In genomic region chr9:133359420-133360175, GRCh38 we compare ENCODE assay signal across 6 cellular contexts. TPM values are rescaled to one million over a fixed set of nuclear protein-coding genes. Genes with fewer than 3 reads are reported as not detected.
A peak's percentile ranks its signal among the peaks of the same experiment; 100 is the strongest.
DNase-seq lines count a peak whose midpoint lies in the region; ATAC-seq and TF ChIP-seq lines count a peak whose summit lies in the region.

No MANE protein-coding gene starts in this region.

- H3K36me3 ChIP-seq in psoas muscle (ENCODE audit: insufficient read depth in 1 of 2, low read depth in 1 of 2), result peaks cover 3 to 54% of the 10 kb centered on the region in 2 donors

- no peak overlapping the region for H3K27ac ChIP-seq in psoas muscle

- H3K4me1 Mint-ChIP-seq in activated CD4-positive, alpha-beta T cell treated with anti-CD3 and anti-CD28 coated beads for 36 hours, result peaks cover 58% of the 10 kb centered on the region
- peaks cover 41% of the 10 kb centered on the region for H3K4me1 Mint-ChIP-seq in activated CD4-positive, alpha-beta T cell treated with anti-CD3 and anti-CD28 coated beads, Interleukin-2, amount 10 ng/mL, durations not matched to agents 24 days and 14 days

- no peaks in the 10 kb centered on the region for H3K27me3 Mint-ChIP-seq in activated CD4-positive, alpha-beta T cell treated with anti-CD3 and anti-CD28 coated beads for 36 hours
- H3K27me3 Mint-ChIP-seq in activated CD4-positive, alpha-beta T cell treated with anti-CD3 and anti-CD28 coated beads, Interleukin-2, amount 10 ng/mL, durations not matched to agents 24 days and 14 days, result no peaks in the 10 kb centered on the region

- POLR2A ChIA-PET in activated CD4-positive, alpha-beta T cell treated with anti-CD3 and anti-CD28 coated beads for 36 hours (lab: Charles Lee), result interaction anchor here (0.7 to 2.5 kb wide), 2 partner anchors 12 kb away, joined by 4 to 32 read pairs; partner anchors contain the start of genes MED22 and RPL7A

- H3K9me3 Mint-ChIP-seq in activated CD4-positive, alpha-beta T cell treated with anti-CD3 and anti-CD28 coated beads for 36 hours (ENCODE audit: low read depth), result no peaks in the 10 kb centered on the region
- no peaks in the 10 kb centered on the region for H3K9me3 Mint-ChIP-seq in activated CD4-positive, alpha-beta T cell treated with anti-CD3 and anti-CD28 coated beads, Interleukin-2, amount 10 ng/mL, durations not matched to agents 24 days and 14 days

- peak overlapping the region; percentile 2 for H3K4me3 Mint-ChIP-seq in activated CD4-positive, alpha-beta T cell treated with anti-CD3 and anti-CD28 coated beads for 36 hours
- no peak overlapping the region for H3K4me3 Mint-ChIP-seq in activated CD4-positive, alpha-beta T cell treated with anti-CD3 and anti-CD28 coated beads, Interleukin-2, amount 10 ng/mL, durations not matched to agents 24 days and 14 days

- H3K36me3 Mint-ChIP-seq in activated CD4-positive, alpha-beta T cell treated with anti-CD3 and anti-CD28 coated beads for 36 hours (ENCODE audit: low read depth), result peaks cover 52% of the 10 kb centered on the region
- H3K36me3 Mint-ChIP-seq in activated CD4-positive, alpha-beta T cell treated with anti-CD3 and anti-CD28 coated beads, Interleukin-2, amount 10 ng/mL, durations not matched to agents 24 days and 14 days (ENCODE audit: low read depth), result peaks cover 55% of the 10 kb centered on the region

- H3K27ac Mint-ChIP-seq in activated CD4-positive, alpha-beta T cell treated with anti-CD3 and anti-CD28 coated beads for 36 hours, result peak overlapping the region; percentile 66
- H3K27ac Mint-ChIP-seq in activated CD4-positive, alpha-beta T cell treated with anti-CD3 and anti-CD28 coated beads, Interleukin-2, amount 10 ng/mL, durations not matched to agents 24 days and 14 days, result no peak overlapping the region

- WGBS in psoas muscle, 3 donors, result 43 to 56% (median 48%) methylated on average over 20 of the region's 20 CpGs

- no peaks in the 10 kb centered on the region for H3K27me3 ChIP-seq in psoas muscle (ENCODE audit: insufficient read depth in 3 of 3, low read length in 2 of 3)

- TF ChIP-seq CTCF in psoas muscle (IDR thresholded peaks at IDR 0.05), result peak; percentile 22

- H3K9me3 ChIP-seq in psoas muscle, result no peaks in the 10 kb centered on the region

- ATAC-seq in activated CD4-positive, alpha-beta T cell treated with anti-CD3 and anti-CD28 coated beads for 36 hours, result peak; percentile 27
- ATAC-seq in psoas muscle (no peak), GM19467 (IDR thresholded peaks at IDR 0.05; ENCODE audit: unreplicated experiment) (no peak), HG02571 (IDR thresholded peaks at IDR 0.05; ENCODE audit: unreplicated experiment) (no peak)

- peaks cover 22% of the 10 kb centered on the region for H3K4me1 ChIP-seq in psoas muscle

- CTCF ChIA-PET in activated CD4-positive, alpha-beta T cell treated with anti-CD3 and anti-CD28 coated beads for 36 hours (lab: Charles Lee), result interaction anchor here (0.9 kb wide), 1 partner anchor 12 kb away, joined by 3 read pairs; no protein-coding TSS in a partner anchor

- intact Hi-C loops in activated CD4-positive, alpha-beta T cell treated with anti-CD3 and anti-CD28 coated beads for 36 hours (cut with DNase I, micrococcal nuclease), result loop anchor here (1.0 to 10.0 kb wide), 3 partner anchors 43 to 705 kb away; partner anchors contain the start of gene BRD3 (in 1 of the 2)
- intact Hi-C loops in activated CD4-positive, alpha-beta T cell treated with anti-CD3 and anti-CD28 coated beads, Interleukin-2, amount 10 ng/mL, durations not matched to agents 24 days and 14 days (cut with micrococcal nuclease), result loop anchor here (5.0 to 10.0 kb wide), 2 partner anchors 58 to 335 kb away; partner anchors contain the start of gene REXO4
- intact Hi-C loops in psoas muscle (cut with DNase I), result loop anchor here in 1 of 2 donors (5.0 to 10.0 kb wide), 3 partner anchors 48 to 128 kb away; no protein-coding TSS in a partner anchor

- peak; percentile 67 for DNase-seq in activated CD4-positive, alpha-beta T cell treated with anti-CD3 and anti-CD28 coated beads for 36 hours
- no peak for DNase-seq in activated CD4-positive, alpha-beta T cell treated with anti-CD3 and anti-CD28 coated beads, Interleukin-2, amount 10 ng/mL, durations not matched to agents 24 days and 14 days
- DNase-seq in amniotic epithelial cell (ENCODE audit: low read depth) (peak; percentile 35), psoas muscle (no peak)

- H3K4me3 ChIP-seq in psoas muscle, result no peak overlapping the region

RNA-seq across cellular contexts. Expression of gene SURF2, which starts 3.2 kb away (rescaled TPM):
- 10 to 100 TPM; 17.3 to 21.8 TPM for total RNA-seq in activated CD4-positive, alpha-beta T cell treated with anti-CD3 and anti-CD28 coated beads for 36 hours
- total RNA-seq in activated CD4-positive, alpha-beta T cell treated with anti-CD3 and anti-CD28 coated beads, Interleukin-2, amount 10 ng/mL, durations not matched to agents 24 days and 14 days, result 28.5 and 29.3 TPM in 2 replicates
- 10 to 100 TPM; 10.9 to 13.8 (median 13.3) TPM for total RNA-seq in psoas muscle
- polyA plus RNA-seq in psoas muscle, result 10 to 100 TPM; 19.7 to 50.6 (median 38.7) TPM

RNA-seq across cellular contexts. Expression of gene SURF1, which starts 3.3 kb away (rescaled TPM):
- total RNA-seq in activated CD4-positive, alpha-beta T cell treated with anti-CD3 and anti-CD28 coated beads for 36 hours, result 10 to 100 TPM; 17.4 to 29.1 TPM
- total RNA-seq in activated CD4-positive, alpha-beta T cell treated with anti-CD3 and anti-CD28 coated beads, Interleukin-2, amount 10 ng/mL, durations not matched to agents 24 days and 14 days, result 29.8 and 33.2 TPM in 2 replicates
- 10 to 100 TPM; 27.7 to 54.9 (median 45.5) TPM for total RNA-seq in psoas muscle
- polyA plus RNA-seq in psoas muscle, result 100 to 1,000 TPM in 1 of 3 donors, 10 to 100 TPM in 2; 63.1 to 127 (median 77.0) TPM

RNA-seq across cellular contexts. Expression of gene RPL7A, which starts 11.6 kb away (rescaled TPM):
- 1,000 to 10,000 TPM; 3,179 to 3,246 TPM for total RNA-seq in activated CD4-positive, alpha-beta T cell treated with anti-CD3 and anti-CD28 coated beads for 36 hours
- total RNA-seq in activated CD4-positive, alpha-beta T cell treated with anti-CD3 and anti-CD28 coated beads, Interleukin-2, amount 10 ng/mL, durations not matched to agents 24 days and 14 days, result 2,650 and 2,658 TPM in 2 replicates
- total RNA-seq in psoas muscle, result 1,000 to 10,000 TPM; 1,013 to 1,526 (median 1,062) TPM
- 1,000 to 10,000 TPM; 1,923 to 3,403 (median 2,177) TPM for polyA plus RNA-seq in psoas muscle

RNA-seq across cellular contexts. Expression of gene MED22, which starts 11.7 kb away (rescaled TPM):
- total RNA-seq in activated CD4-positive, alpha-beta T cell treated with anti-CD3 and anti-CD28 coated beads for 36 hours, result 10 to 100 TPM; 22.9 to 26.4 TPM
- 39.5 and 45.0 TPM in 2 replicates for total RNA-seq in activated CD4-positive, alpha-beta T cell treated with anti-CD3 and anti-CD28 coated beads, Interleukin-2, amount 10 ng/mL, durations not matched to agents 24 days and 14 days
- 10 to 100 TPM in 2 of 4 donors, 1 to 10 TPM in 2; 7.5 to 14.4 (median 10.6) TPM for total RNA-seq in psoas muscle
- polyA plus RNA-seq in psoas muscle, result 10 to 100 TPM; 14.5 to 43.5 (median 23.4) TPM

RNA-seq across cellular contexts. Expression of gene SURF4, which starts 16.3 kb away (rescaled TPM):
- 100 to 1,000 TPM; 283 to 349 TPM for total RNA-seq in activated CD4-positive, alpha-beta T cell treated with anti-CD3 and anti-CD28 coated beads for 36 hours
- 235 and 240 TPM in 2 replicates for total RNA-seq in activated CD4-positive, alpha-beta T cell treated with anti-CD3 and anti-CD28 coated beads, Interleukin-2, amount 10 ng/mL, durations not matched to agents 24 days and 14 days
- total RNA-seq in psoas muscle, result 10 to 100 TPM; 45.6 to 69.4 (median 66.8) TPM
- 100 to 1,000 TPM in 1 of 3 donors, 10 to 100 TPM in 2; 47.9 to 120 (median 88.0) TPM for polyA plus RNA-seq in psoas muscle

Comparison
In these comparisons a context has a peak if more than half of its experiments do, and no peak if none do; other contexts are left out.
1. DNase-seq: peak in activated CD4-positive, alpha-beta T cell treated with anti-CD3 and anti-CD28 coated beads for 36 hours (single experiment) and amniotic epithelial cell (single experiment); none in activated CD4-positive, alpha-beta T cell treated with anti-CD3 and anti-CD28 coated beads, Interleukin-2, amount 10 ng/mL, durations not matched to agents 24 days and 14 days (single experiment) and psoas muscle (0 of 2).